29 cellular contexts compared by ENCODE assay signal in the genomic region with DNA sequence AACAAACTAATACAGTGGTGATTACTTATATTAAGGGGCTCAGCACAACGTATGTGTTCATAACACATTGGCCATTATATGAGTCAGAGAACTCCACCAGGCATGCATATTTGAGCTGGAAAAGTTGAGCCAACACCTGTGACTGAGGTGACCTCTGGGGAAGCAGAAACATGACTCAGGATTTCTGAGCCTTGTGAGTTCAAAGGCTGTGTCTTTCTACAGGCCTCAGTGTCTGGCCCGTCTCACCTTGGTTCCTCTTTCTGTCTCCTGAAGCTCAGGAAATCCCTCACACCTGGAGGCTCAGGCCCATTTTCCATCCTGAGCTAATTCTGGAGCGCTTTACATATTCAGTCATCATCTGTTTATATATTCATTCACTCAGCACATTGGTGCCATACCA.
A peak's percentile ranks its signal among the peaks of the same experiment; 100 is the strongest.
DNase-seq lines count a peak whose midpoint lies in the region; ATAC-seq and TF ChIP-seq lines count a peak whose summit lies in the region.
"Had no signal": no experiment of that assay in that cellular context is flagged by ENCODE, and none has a peak within 500 bp of the region (broad histone marks: within the 10 kb centered on the region; RNA-seq: fewer than 3 reads in every experiment).

No MANE protein-coding gene starts in this region.

- no peak for TF ChIP-seq CTCF in DOHH2 (IDR thresholded peaks at IDR 0.05; ENCODE audit: low read depth, low read length, poor library complexity, severe bottlenecking)

- no peaks in the 10 kb centered on the region for H4K20me1 ChIP-seq in DOHH2 (ENCODE audit: control insufficient read depth, insufficient read depth, low read depth, low read length)

- H3K4me2 ChIP-seq in DOHH2 (ENCODE audit: low read length): peak overlapping the region; percentile 33

- no peaks in the 10 kb centered on the region for H3K79me2 ChIP-seq in DOHH2 (ENCODE audit: control insufficient read depth, low read length)

- no peaks in the 10 kb centered on the region for H3K9me2 ChIP-seq in DOHH2 (replicated peaks; ENCODE audit: control insufficient read depth, low read length)

- ATAC-seq in esophagus mucosa: no peak
- ATAC-seq: lower lobe of right lung; naive thymus-derived CD8-positive, alpha-beta T cell; T-helper 17 cell had no signal

- no peaks in the 10 kb centered on the region for H3F3A ChIP-seq in DOHH2 (ENCODE audit: control insufficient read depth, insufficient read depth)

- peak overlapping the region; percentile 7; the same call in 1 of the 2 replicates for H3K4me3 ChIP-seq in DOHH2 (ENCODE audit: low read length)
- H3K4me3 ChIP-seq: adrenal gland, lower lobe of right lung, sigmoid colon had no signal

- H3K27me3 ChIP-seq in DOHH2 (ENCODE audit: control insufficient read depth, low read length): no peaks in the 10 kb centered on the region
- H3K27me3 ChIP-seq: adrenal gland, sigmoid colon had no signal

- H3K4me1 ChIP-seq in DOHH2 (ENCODE audit: control insufficient read depth, low read length): peaks cover 18% of the 10 kb centered on the region
- H3K4me1 ChIP-seq: adrenal gland, lower lobe of right lung had no signal

- H3K27ac ChIP-seq in DOHH2 (ENCODE audit: low read depth, low read length): no peak overlapping the region
- H3K27ac ChIP-seq: adrenal gland, epithelial cell of prostate, lower lobe of right lung, sigmoid colon had no signal

- no peaks in the 10 kb centered on the region for H3K36me3 ChIP-seq in DOHH2 (ENCODE audit: control insufficient read depth, low read length)
- H3K36me3 ChIP-seq: adrenal gland, lower lobe of right lung, sigmoid colon had no signal

- in situ Hi-C loops in ACHN (cut with HindIII; ENCODE audit: low pct_ligation_motif_present, low pct_unique_long_range_greater_than_20kb, low sequenced_read_pairs): no loop called here

- H3K9me3 ChIP-seq in DOHH2 (ENCODE audit: control insufficient read depth, insufficient read depth, low read length): no peaks in the 10 kb centered on the region
- H3K9me3 ChIP-seq: adrenal gland, lower lobe of right lung, sigmoid colon had no signal

- DNase-seq in ACHN (peak; percentile 40), RKO (ENCODE audit: low spot score) (peak; percentile 35), germinal center (ENCODE audit: low spot score) (peak; percentile 7), HPDE6-E6E7 (ENCODE audit: extremely low spot score) (no peak), globus pallidus (ENCODE audit: low spot score) (no peak)
- DNase-seq: activated CD4-positive, alpha-beta T cell treated with anti-CD3 and anti-CD28 coated beads, Interleukin-2, amount 50 U/mL, for 4 hours; activated T-cell treated with anti-CD3 and anti-CD28 coated beads, Interleukin-2, amount 50 U/mL, for 48 hours; C1 segment of cervical spinal cord; effector CD4-positive, alpha-beta T cell; GDM1; head of caudate nucleus; kidney; lower lobe of right lung; naive thymus-derived CD8-positive, alpha-beta T cell; NCI-H1092 treated with DMSO at 0.1 percent for 48 hours; NCI-H1694 treated with DMSO at 0.1 percent for 48 hours; NCI-H446 treated with DMSO at 0.1 percent for 48 hours; NCI-H774; SHP77; sigmoid colon; stimulated activated CD4-positive, alpha-beta T cell treated with anti-CD3 and anti-CD28 coated beads, Interleukin-12 subunit alpha, Interleukin-12 subunit beta, amount 100 ng/mL, for 4 hours; stimulated activated CD4-positive, alpha-beta T cell treated with anti-CD3 and anti-CD28 coated beads, Interleukin-4, amount 100 ng/mL, for 1 hour; substantia nigra; T-helper 17 cell; trophoblast cell had no signal

Comparison
In these comparisons a context has a peak if more than half of its experiments do, and no peak if none do; other contexts are left out.
1. DNase-seq: peak in ACHN (single experiment), RKO (single experiment) and germinal center (single experiment); none in HPDE6-E6E7 (single experiment) and globus pallidus (single experiment).